ENCODE assay signal across 12 cellular contexts in the genomic region with DNA sequence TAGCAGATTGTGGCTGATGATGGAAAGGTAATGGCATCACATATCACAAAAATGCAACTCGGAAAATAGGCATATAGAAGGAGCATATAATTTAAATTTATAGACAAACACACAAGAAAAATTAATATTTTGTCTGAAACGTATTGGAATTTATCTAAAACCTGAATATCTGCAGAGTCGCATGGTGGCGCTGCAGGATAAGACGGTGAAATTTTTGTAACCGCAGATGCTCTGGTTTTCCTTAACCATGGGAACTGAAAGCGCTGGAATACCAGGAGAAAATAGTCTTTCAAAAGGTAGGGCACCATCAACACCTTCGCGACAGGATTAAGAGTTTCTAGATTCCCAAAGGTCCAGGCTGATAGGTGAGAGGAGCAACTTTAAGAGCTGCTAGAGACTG. TPM values are rescaled to one million over a fixed set of nuclear protein-coding genes. Genes with fewer than 3 reads are reported as not detected.
DNase-seq lines count a peak whose midpoint lies in the region; ATAC-seq and TF ChIP-seq lines count a peak whose summit lies in the region.
"Had no signal": no experiment of that assay in that cellular context is flagged by ENCODE, and none has a peak within 500 bp of the region (broad histone marks: within the 10 kb centered on the region; RNA-seq: fewer than 3 reads in every experiment).

No MANE protein-coding gene starts in this region.

- TF ChIP-seq CTCF in NB4 (IDR thresholded peaks at IDR 0.05; ENCODE audit: low read depth, low read length) (peak; percentile 29), coronary artery (IDR thresholded peaks at IDR 0.05) (no peak), ovary (IDR thresholded peaks at IDR 0.05) (peak in 2 of 3 donors; percentile 15 to 19), psoas muscle (IDR thresholded peaks at IDR 0.05) (no peak), osteocyte (IDR thresholded peaks at IDR 0.05) (no peak)

- TF ChIP-seq EP300 in ovary (IDR thresholded peaks at IDR 0.05), result no peak

- no peaks in the 10 kb centered on the region for H3K27me3 Mint-ChIP-seq in osteocyte (ENCODE audit: unreplicated experiment)
- H3K27me3 Mint-ChIP-seq in effector memory CD8-positive, alpha-beta T cell, result peaks cover 30 to 32% of the 10 kb centered on the region in 2 donors

- no peaks in the 10 kb centered on the region for H3K4me1 Mint-ChIP-seq in osteocyte (ENCODE audit: unreplicated experiment)
- peaks cover 0 to 2% of the 10 kb centered on the region in 2 donors for H3K4me1 Mint-ChIP-seq in effector memory CD8-positive, alpha-beta T cell (ENCODE audit: low read depth in 2 of 2)

- H3K27ac Mint-ChIP-seq in osteocyte (ENCODE audit: unreplicated experiment), result no peak overlapping the region
- no peak overlapping the region for H3K27ac Mint-ChIP-seq in effector memory CD8-positive, alpha-beta T cell

- H3K4me3 Mint-ChIP-seq in osteocyte (ENCODE audit: unreplicated experiment), result no peak overlapping the region
- H3K4me3 Mint-ChIP-seq in effector memory CD8-positive, alpha-beta T cell, result no peak overlapping the region

- H3K36me3 ChIP-seq in ovary, result no peaks in the 10 kb centered on the region
- no peaks in the 10 kb centered on the region for H3K36me3 ChIP-seq in psoas muscle (ENCODE audit: insufficient read depth in 1 of 2, low read depth in 1 of 2)
- H3K36me3 ChIP-seq: neutrophil had no signal

- DNase-seq in Daoy (ENCODE audit: low read depth) (peak; percentile 39), NB4 (ENCODE audit: low read depth) (no peak), coronary artery (ENCODE audit: low spot score) (no peak), ovary (peak in 2 of 5 donors; percentile 35 to 42), psoas muscle (no peak), osteocyte (ENCODE audit: extremely low spot score, unreplicated experiment) (no peak), NCI-H2107 (lab: John Stamatoyannopoulos, UW) (no peak)
- no peak for DNase-seq in effector memory CD8-positive, alpha-beta T cell
- DNase-seq: activated CD8-positive, alpha-beta memory T cell treated with anti-CD3 and anti-CD28 coated beads, Interleukin-2, amount 50 U/mL, for 4 hours; DMS153; NCI-H1694 treated with DMSO at 0.1 percent for 48 hours had no signal

- 2 to 7% (median 4%) methylated on average over 9 of the region's 9 CpGs for WGBS in ovary, 3 donors
- WGBS in psoas muscle, 3 donors, result 5 to 6% (median 5%) methylated on average over 9 of the region's 9 CpGs

- H3K36me3 Mint-ChIP-seq in osteocyte (ENCODE audit: unreplicated experiment), result peaks cover 14% of the 10 kb centered on the region
- no peaks in the 10 kb centered on the region for H3K36me3 Mint-ChIP-seq in effector memory CD8-positive, alpha-beta T cell (ENCODE audit: insufficient read depth)

- H3K9me3 ChIP-seq in ovary (peaks cover 6 to 30% of the 10 kb centered on the region in 2 donors), psoas muscle (peaks cover 30% of the 10 kb centered on the region)

- intact Hi-C loops in ovary (cut with DNase I) (loop anchor here in 1 of 4 donors (10.0 kb wide), 1 partner anchor 391 kb away; no protein-coding TSS in a partner anchor), psoas muscle (cut with DNase I) (no loop called here)

- H3K9me3 Mint-ChIP-seq in osteocyte (ENCODE audit: unreplicated experiment), result peaks cover 42% of the 10 kb centered on the region
- peaks cover 4 to 6% of the 10 kb centered on the region in 2 donors for H3K9me3 Mint-ChIP-seq in effector memory CD8-positive, alpha-beta T cell

- TF ChIP-seq POLR2A in NB4 (IDR thresholded peaks at IDR 0.05; ENCODE audit: extremely low read depth, insufficient read length) (no peak), ovary (IDR thresholded peaks at IDR 0.05) (no peak)

- ATAC-seq in psoas muscle, result no peak
- no peak for ATAC-seq in effector memory CD8-positive, alpha-beta T cell (replicated peaks)

- H3K27ac ChIP-seq in coronary artery (no peak overlapping the region), ovary (no peak overlapping the region), psoas muscle (no peak overlapping the region)
- H3K27ac ChIP-seq: neutrophil had no signal

- no peaks in the 10 kb centered on the region for H3K4me1 ChIP-seq in ovary (ENCODE audit: insufficient read depth)
- no peaks in the 10 kb centered on the region for H3K4me1 ChIP-seq in psoas muscle

- H3K4me3 ChIP-seq in NB4 (ENCODE audit: low read depth, low read length) (no peak overlapping the region), coronary artery (peak overlapping the region; percentile 55), ovary (peak overlapping the region; percentile 8), psoas muscle (no peak overlapping the region)

- no peaks in the 10 kb centered on the region for H3K27me3 ChIP-seq in ovary
- peaks cover 0 to 25% (median 6%) of the 10 kb centered on the region in 3 donors for H3K27me3 ChIP-seq in psoas muscle (ENCODE audit: insufficient read depth in 3 of 3, low read length in 2 of 3)

RNA-seq across cellular contexts. Expression of a gene that starts 11.0 kb away (rescaled TPM):
- 1.0 and 1.5 TPM in 2 replicates for total RNA-seq in Daoy (2014; rRNA removed; shearing (Covaris generic))
- total RNA-seq in ovary, result 1 to 10 TPM; 3.8 to 7.2 (median 5.4) TPM
- 1 to 10 TPM; 3.8 to 4.5 TPM for polyA plus RNA-seq in ovary
- total RNA-seq in psoas muscle, result under 1 TPM; 0.48 to 0.75 (median 0.50) TPM
- polyA plus RNA-seq in psoas muscle, result under 1 TPM; 0.20 to 0.51 (median 0.32) TPM
- 8.8 and 9.0 TPM in 2 replicates for total RNA-seq in osteocyte

RNA-seq across cellular contexts. Expression of a gene that starts 11.1 kb away (rescaled TPM):
- 0.21 and 0.86 TPM in 2 replicates for total RNA-seq in Daoy (2014; rRNA removed; shearing (Covaris generic))
- total RNA-seq in ovary (10 to 100 TPM in 4 of 7 donors, 1 to 10 TPM in 3; 3.4 to 17.0 (median 10.3) TPM), psoas muscle (1 to 10 TPM in 2 of 4 donors, under 1 TPM in 2; 0.50 to 2.5 (median 0.91) TPM), osteocyte (4.3 and 4.4 TPM in 2 replicates)
- polyA plus RNA-seq in ovary (1 to 10 TPM; 6.7 to 8.2 TPM), psoas muscle (under 1 TPM; 0.44 to 0.58 (median 0.45) TPM)

RNA-seq across cellular contexts. Expression of a gene that starts 20.4 kb away (rescaled TPM):
- total RNA-seq in Daoy (2014; rRNA removed; shearing (Covaris generic)), result 1.7 and 2.1 TPM in 2 replicates
- total RNA-seq in ovary (1 to 10 TPM; 3.9 to 5.9 (median 4.5) TPM), psoas muscle (under 1 TPM; 0.44 to 0.81 (median 0.62) TPM), osteocyte (2.2 and 2.4 TPM in 2 replicates)
- polyA plus RNA-seq in ovary (1 to 10 TPM; 1.3 to 3.1 TPM), psoas muscle (under 1 TPM; 0.06 to 0.26 (median 0.18) TPM)

RNA-seq across cellular contexts. Expression of a gene that starts 25.6 kb away (rescaled TPM):
- 2.1 and 3.6 TPM in 2 replicates for total RNA-seq in Daoy (2014; rRNA removed; shearing (Covaris generic))
- total RNA-seq in ovary (1 to 10 TPM; 2.8 to 8.8 (median 6.9) TPM), psoas muscle (under 1 TPM; 0.44 to 0.96 (median 0.83) TPM), osteocyte (1.9 and 2.2 TPM in 2 replicates)
- polyA plus RNA-seq in ovary (1 to 10 TPM; 2.8 to 2.9 TPM), psoas muscle (under 1 TPM; 0.10 to 0.21 (median 0.21) TPM)

RNA-seq across cellular contexts. Expression of a gene that starts 34.7 kb away (rescaled TPM):
- 0.40 and 1.1 TPM in 2 replicates for total RNA-seq in Daoy (2014; rRNA removed; shearing (Covaris generic))
- total RNA-seq in ovary (1 to 10 TPM; 2.5 to 9.2 (median 6.0) TPM), psoas muscle (1 to 10 TPM in 2 of 4 donors, under 1 TPM in 2; 0.86 to 1.8 (median 1.1) TPM), osteocyte (1.9 and 2.4 TPM in 2 replicates)
- polyA plus RNA-seq in ovary (1 to 10 TPM; 1.8 to 3.2 TPM), psoas muscle (under 1 TPM; 0.08 to 0.13 (median 0.13) TPM)

Comparison
In these comparisons a context has a peak if more than half of its experiments do, and no peak if none do; other contexts are left out.
1. H3K4me3 ChIP-seq: peak in coronary artery (single experiment) and ovary (single experiment); none in NB4 (single experiment) and psoas muscle (single experiment).
2. CTCF ChIP-seq: peak in NB4 (single experiment) and ovary (2 of 3); none in coronary artery (single experiment), psoas muscle (single experiment) and osteocyte (single experiment).